Comparison of ENCODE assay signal across 17 cellular contexts in genomic region chr2:80326861-80327260, GRCh38. TPM values are rescaled to one million over a fixed set of nuclear protein-coding genes. Genes with fewer than 3 reads are reported as not detected.
DNase-seq lines count a peak whose midpoint lies in the region; ATAC-seq and TF ChIP-seq lines count a peak whose summit lies in the region.
"Had no signal": no experiment of that assay in that cellular context is flagged by ENCODE, and none has a peak within 500 bp of the region (broad histone marks: within the 10 kb centered on the region; RNA-seq: fewer than 3 reads in every experiment).

No MANE protein-coding gene starts in this region.

- H3K27me3 Mint-ChIP-seq in endodermal cell (ENCODE audit: insufficient read depth) (peaks cover 5% of the 10 kb centered on the region), nephron (ENCODE audit: low read depth) (peaks cover 2% of the 10 kb centered on the region), type B pancreatic cell (peaks cover 26% of the 10 kb centered on the region)

- H3K4me1 ChIP-seq in endodermal cell (ENCODE audit: control insufficient read depth, insufficient read depth, low read length) (peaks cover 13% of the 10 kb centered on the region), transverse colon (no peaks in the 10 kb centered on the region), uterus (no peaks in the 10 kb centered on the region)
- H3K4me1 ChIP-seq: HAP-1 had no signal

- H3K9me3 ChIP-seq in SK-N-MC (ENCODE audit: low read depth, low read length), result no peaks in the 10 kb centered on the region
- H3K9me3 ChIP-seq in endodermal cell (ENCODE audit: control insufficient read depth, low read length), result no peaks in the 10 kb centered on the region
- H3K9me3 ChIP-seq in transverse colon, result no peaks in the 10 kb centered on the region
- H3K9me3 ChIP-seq in uterus, result no peaks in the 10 kb centered on the region
- H3K9me3 ChIP-seq: BE2C, HAP-1 had no signal

- H3K27ac ChIP-seq in SK-N-MC (peak overlapping the region; percentile 62), endodermal cell (ENCODE audit: low read depth, low read length) (no peak overlapping the region), transverse colon (no peak overlapping the region), uterus (no peak overlapping the region)
- H3K27ac ChIP-seq: C4-2B, HL-60 had no signal

- peaks cover 54% of the 10 kb centered on the region for H3K4me1 Mint-ChIP-seq in endodermal cell
- H3K4me1 Mint-ChIP-seq in nephron, result peaks cover 17% of the 10 kb centered on the region
- peaks cover 24% of the 10 kb centered on the region for H3K4me1 Mint-ChIP-seq in type B pancreatic cell (ENCODE audit: unreplicated experiment)

- no peak for TF ChIP-seq EP300 in transverse colon (IDR thresholded peaks at IDR 0.05; ENCODE audit: low read depth)

- H3K4me3 ChIP-seq in SK-N-MC (no peak overlapping the region), endodermal cell (ENCODE audit: low read length) (peak overlapping the region; percentile 8), transverse colon (no peak overlapping the region), uterus (no peak overlapping the region)
- H3K4me3 ChIP-seq: HAP-1 had no signal

- H3K36me3 ChIP-seq in SK-N-MC (ENCODE audit: insufficient read depth, low read length) (no peaks in the 10 kb centered on the region), endodermal cell (ENCODE audit: control insufficient read depth, insufficient read depth, low read length) (no peaks in the 10 kb centered on the region), transverse colon (no peaks in the 10 kb centered on the region), uterus (no peaks in the 10 kb centered on the region)
- H3K36me3 ChIP-seq: BE2C, HAP-1 had no signal

- no peak overlapping the region for H3K4me3 Mint-ChIP-seq in endodermal cell
- no peak overlapping the region for H3K4me3 Mint-ChIP-seq in nephron
- no peak overlapping the region for H3K4me3 Mint-ChIP-seq in type B pancreatic cell
- H3K4me3 Mint-ChIP-seq: CD8-positive, alpha-beta T cell had no signal

- H3K36me3 Mint-ChIP-seq in endodermal cell (ENCODE audit: low read depth), result no peaks in the 10 kb centered on the region
- H3K36me3 Mint-ChIP-seq in nephron (ENCODE audit: low read depth), result no peaks in the 10 kb centered on the region
- no peaks in the 10 kb centered on the region for H3K36me3 Mint-ChIP-seq in type B pancreatic cell
- H3K36me3 Mint-ChIP-seq: CD8-positive, alpha-beta T cell had no signal

- peak overlapping the region; percentile 34 for H3K27ac Mint-ChIP-seq in endodermal cell
- peak overlapping the region; percentile 32 to 89 (median 73) for H3K27ac Mint-ChIP-seq in nephron
- no peak overlapping the region for H3K27ac Mint-ChIP-seq in type B pancreatic cell
- H3K27ac Mint-ChIP-seq: CD8-positive, alpha-beta T cell had no signal

- H3K9ac ChIP-seq in SK-N-MC (ENCODE audit: insufficient read length) (no peak overlapping the region), endodermal cell (ENCODE audit: extremely low read depth, low read length, poor library complexity, severe bottlenecking) (no peak overlapping the region)

- no peaks in the 10 kb centered on the region for H3K9me3 Mint-ChIP-seq in endodermal cell
- no peaks in the 10 kb centered on the region for H3K9me3 Mint-ChIP-seq in nephron
- H3K9me3 Mint-ChIP-seq in type B pancreatic cell, result peaks cover 4% of the 10 kb centered on the region
- H3K9me3 Mint-ChIP-seq: CD8-positive, alpha-beta T cell had no signal

- no peak for ATAC-seq in GM19023 (IDR thresholded peaks at IDR 0.05; ENCODE audit: unreplicated experiment)
- ATAC-seq: CD8-positive, alpha-beta T cell had no signal

- WGBS in endodermal cell (ENCODE audit: insufficient coverage in 1 of 2, insufficient read length in 1 of 2), 2 experiments, result 80% methylated on average over 1 of the region's 1 CpG; no CpG with 5 or more reads in 1 of the 2 experiments
- 66 to 83% methylated on average over 1 of the region's 1 CpG for WGBS in transverse colon (ENCODE audit: low coverage in 1 of 2), 2 donors

- intact Hi-C loops in transverse colon (cut with DNase I; ENCODE audit: low total_unique reads), result no loop called here
- intact Hi-C loops in uterus (cut with DNase I; ENCODE audit: low total_unique reads), result no loop called here

- TF ChIP-seq POLR2A in transverse colon (IDR thresholded peaks at IDR 0.05) (no peak), uterus (IDR thresholded peaks at IDR 0.05) (no peak)

- no peak for DNase-seq in SK-N-MC (ENCODE audit: low read depth, low spot score)
- no peak for DNase-seq in endodermal cell
- DNase-seq in transverse colon, result no peak
- DNase-seq in type B pancreatic cell (ENCODE audit: extremely low spot score, unreplicated experiment), result no peak
- no peak for DNase-seq in uterus
- DNase-seq: Calu3; CD8-positive, alpha-beta T cell; DMS79 treated with DMSO at 0.1 percent for 48 hours; GF-D8 had no signal

- in situ Hi-C loops in transverse colon (cut with MboI; ENCODE audit: low pct_ligation_motif_present in 1 of 4, low pct_unique_long_range_greater_than_20kb in 1 of 4, low sequenced_read_pairs in 3 of 4), result no loop called here

- TF ChIP-seq CTCF in endodermal cell (conservative IDR thresholded peaks at IDR 0.05), result no peak
- no peak for TF ChIP-seq CTCF in nephron (IDR thresholded peaks at IDR 0.05; ENCODE audit: unreplicated experiment in 3 of 3)
- TF ChIP-seq CTCF in transverse colon (IDR thresholded peaks at IDR 0.05), result no peak
- no peak for TF ChIP-seq CTCF in type B pancreatic cell (conservative IDR thresholded peaks at IDR 0.05)
- TF ChIP-seq CTCF in uterus (IDR thresholded peaks at IDR 0.05), result no peak

- peaks cover 18% of the 10 kb centered on the region for H3K27me3 ChIP-seq in endodermal cell (ENCODE audit: control insufficient read depth, insufficient read depth, low read length, poor library complexity, severe bottlenecking)
- H3K27me3 ChIP-seq in transverse colon, result peaks cover 35% of the 10 kb centered on the region
- H3K27me3 ChIP-seq in uterus, result no peaks in the 10 kb centered on the region
- H3K27me3 ChIP-seq: BE2C had no signal

RNA-seq across cellular contexts. Expression of gene LRRTM1, which starts 22.3 kb away (rescaled TPM):
- total RNA-seq in endodermal cell, result 10 to 100 TPM in 1 of 2 donors, 1 to 10 TPM in 1; 3.3 to 11.3 TPM
- polyA plus RNA-seq in endodermal cell (2013, experiment 1 of 2), result 2.0 TPM
- 1.5 TPM for polyA plus RNA-seq in endodermal cell (2013, experiment 2 of 2)
- total RNA-seq in transverse colon, result 1 to 10 TPM in 1 of 4 donors, under 1 TPM in 2, not detected in 1; 0.16 to 7.9 (median 0.68) TPM
- 5.0 and 29.1 TPM in 2 replicates for total RNA-seq in type B pancreatic cell (ENCODE audit: low replicate concordance)
- total RNA-seq in uterus, result 10 to 100 TPM in 1 of 4 donors, not detected in 3; 10.4 TPM
- total RNA-seq: Calu3; CD8-positive, alpha-beta T cell; H4; HT1080 had no signal
